Comparison of ENCODE assay signal across 9 cellular contexts in the genomic region with DNA sequence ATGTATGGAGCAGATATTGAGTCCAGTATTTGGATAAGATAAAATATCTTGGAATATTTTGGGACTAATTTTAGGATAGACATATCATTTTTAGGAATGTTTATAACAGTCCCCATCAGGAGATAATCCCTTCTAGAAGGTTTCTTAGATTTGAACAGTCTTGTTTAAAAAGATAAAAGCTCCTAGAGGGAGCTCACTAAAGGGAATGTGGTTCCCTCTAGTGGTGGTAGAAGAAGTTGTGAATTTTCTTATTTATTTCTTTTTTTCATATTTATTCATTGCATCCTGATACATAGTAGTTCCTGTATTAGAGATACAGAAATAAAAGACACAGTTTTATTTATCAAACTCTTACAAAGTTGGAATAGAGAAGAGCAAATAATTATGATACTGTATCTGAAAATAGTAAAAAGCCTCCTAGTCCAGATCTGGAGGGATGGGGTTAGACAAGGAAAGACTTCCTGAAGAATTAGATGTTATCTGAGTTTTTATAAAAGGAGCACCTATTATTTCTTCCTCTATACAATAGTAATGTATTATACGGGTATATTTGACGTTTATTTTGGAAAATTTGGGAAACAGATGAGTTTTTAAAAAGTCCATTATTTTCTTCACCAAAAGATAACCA. TPM values are rescaled to one million over a fixed set of nuclear protein-coding genes. Genes with fewer than 3 reads are reported as not detected.
DNase-seq lines count a peak whose midpoint lies in the region; ATAC-seq and TF ChIP-seq lines count a peak whose summit lies in the region.
"Had no signal": no experiment of that assay in that cellular context is flagged by ENCODE, and none has a peak within 500 bp of the region (broad histone marks: within the 10 kb centered on the region; RNA-seq: fewer than 3 reads in every experiment).

No MANE protein-coding gene starts in this region.

- peaks cover 2% of the 10 kb centered on the region for H3K27me3 Mint-ChIP-seq in activated CD8-positive, alpha-beta T cell treated with anti-CD3 and anti-CD28 coated beads for 36 hours

- H3K4me1 ChIP-seq in testis = no peaks in the 10 kb centered on the region

- CTCF ChIA-PET in activated CD8-positive, alpha-beta T cell treated with anti-CD3 and anti-CD28 coated beads for 36 hours (lab: Charles Lee) = interaction anchor here (0.7 to 2.6 kb wide), 36 partner anchors 9 to 757 kb away, joined by 3 to 18 read pairs (median 4); a partner anchor contains a TSS

- H3K9me3 ChIP-seq in testis = no peaks in the 10 kb centered on the region

- 16 to 38% methylated on average over 2 of the region's 2 CpGs for WGBS in testis, 2 donors

- DNase-seq in SKM-1 treated with dmso at 0.1 percent for 144 hours (lab: John Stamatoyannopoulos, UW; ENCODE audit: unreplicated experiment) = peak; percentile 59
- no peak for DNase-seq in SKM-1 (lab: John Stamatoyannopoulos, UW; ENCODE audit: unreplicated experiment)
- DNase-seq in NCI-H1694 treated with DMSO at 0.1 percent for 48 hours (lab: John Stamatoyannopoulos, UW) = peak; percentile 81
- DNase-seq in activated CD8-positive, alpha-beta T cell treated with anti-CD3 and anti-CD28 coated beads for 36 hours = no peak
- peak; percentile 23 for DNase-seq in iPS-NIHi7 (ENCODE audit: extremely low spot score)
- no peak for DNase-seq in testis
- no peak for DNase-seq in activated T-cell treated with anti-CD3 and anti-CD28 coated beads for 4 hours
- DNase-seq in activated CD8-positive, alpha-beta memory T cell treated with anti-CD3 and anti-CD28 coated beads, Interleukin-2, amount 50 U/mL, for 4 hours = no peak

- no peaks in the 10 kb centered on the region for H3K9me3 Mint-ChIP-seq in activated CD8-positive, alpha-beta T cell treated with anti-CD3 and anti-CD28 coated beads for 36 hours
- H3K9me3 Mint-ChIP-seq: CD8-positive, alpha-beta memory T cell had no signal

- H3K36me3 ChIP-seq in testis (ENCODE audit: low read depth, missing control alignments) = no peaks in the 10 kb centered on the region

- TF ChIP-seq CTCF in activated CD8-positive, alpha-beta T cell treated with anti-CD3 and anti-CD28 coated beads for 36 hours (IDR thresholded peaks at IDR 0.05) = peak; percentile 92
- TF ChIP-seq CTCF in testis (IDR thresholded peaks at IDR 0.05) = peak; percentile 19 to 83 (median 50)

- no peak overlapping the region for H3K27ac ChIP-seq in testis

- intact Hi-C loops in activated CD8-positive, alpha-beta T cell treated with anti-CD3 and anti-CD28 coated beads for 36 hours (cut with micrococcal nuclease) = loop anchor here (10.0 kb wide), 1 partner anchor 514 kb away; no protein-coding TSS in a partner anchor
- intact Hi-C loops in testis (cut with DNase I; ENCODE audit: low total_unique reads) = no loop called here

- H3K4me3 ChIP-seq in testis = no peak overlapping the region

- H3K27me3 ChIP-seq in testis = no peaks in the 10 kb centered on the region

- no peak for TF ChIP-seq POLR2A in testis (IDR thresholded peaks at IDR 0.05)

- no peak overlapping the region for H3K4me3 Mint-ChIP-seq in activated CD8-positive, alpha-beta T cell treated with anti-CD3 and anti-CD28 coated beads for 36 hours
- H3K4me3 Mint-ChIP-seq: CD8-positive, alpha-beta memory T cell had no signal

- H3K4me1 Mint-ChIP-seq in activated CD8-positive, alpha-beta T cell treated with anti-CD3 and anti-CD28 coated beads for 36 hours (ENCODE audit: low read depth) = no peaks in the 10 kb centered on the region
- H3K4me1 Mint-ChIP-seq: CD8-positive, alpha-beta memory T cell had no signal

- no peaks in the 10 kb centered on the region for H3K36me3 Mint-ChIP-seq in activated CD8-positive, alpha-beta T cell treated with anti-CD3 and anti-CD28 coated beads for 36 hours (ENCODE audit: low read depth)
- H3K36me3 Mint-ChIP-seq: CD8-positive, alpha-beta memory T cell had no signal

- H3K27ac Mint-ChIP-seq in activated CD8-positive, alpha-beta T cell treated with anti-CD3 and anti-CD28 coated beads for 36 hours = no peak overlapping the region
- H3K27ac Mint-ChIP-seq: CD8-positive, alpha-beta memory T cell had no signal

- POLR2A ChIA-PET in activated CD8-positive, alpha-beta T cell treated with anti-CD3 and anti-CD28 coated beads for 36 hours (lab: Charles Lee) = no interaction called here

- ATAC-seq in activated CD8-positive, alpha-beta T cell treated with anti-CD3 and anti-CD28 coated beads for 36 hours = no peak

RNA-seq across cellular contexts. Expression of a gene that starts 24.5 kb away (rescaled TPM):
- total RNA-seq in activated CD8-positive, alpha-beta T cell treated with anti-CD3 and anti-CD28 coated beads for 36 hours = not detected
- total RNA-seq in testis = 1 to 10 TPM in 1 of 2 donors, under 1 TPM in 1; 0.93 to 1.5 TPM
- 1.7 TPM for polyA plus RNA-seq in testis (ENCODE audit: insufficient read depth, low read depth, low replicate concordance)
- total RNA-seq: CD8-positive, alpha-beta memory T cell had no signal
- polyA plus RNA-seq: CD8-positive, alpha-beta memory T cell had no signal

Comparison
In these comparisons a context has a peak if more than half of its experiments do, and no peak if none do; other contexts are left out.
1. DNase-seq: peak in SKM-1 treated with dmso at 0.1 percent for 144 hours (single experiment), NCI-H1694 treated with DMSO at 0.1 percent for 48 hours (single experiment) and iPS-NIHi7 (single experiment); none in SKM-1 (single experiment), activated CD8-positive, alpha-beta T cell treated with anti-CD3 and anti-CD28 coated beads for 36 hours (single experiment), testis (single experiment), activated T-cell treated with anti-CD3 and anti-CD28 coated beads for 4 hours (single experiment) and activated CD8-positive, alpha-beta memory T cell treated with anti-CD3 and anti-CD28 coated beads, Interleukin-2, amount 50 U/mL, for 4 hours (single experiment).